Comparison of ENCODE assay signal across 9 cellular contexts in the genomic region with DNA sequence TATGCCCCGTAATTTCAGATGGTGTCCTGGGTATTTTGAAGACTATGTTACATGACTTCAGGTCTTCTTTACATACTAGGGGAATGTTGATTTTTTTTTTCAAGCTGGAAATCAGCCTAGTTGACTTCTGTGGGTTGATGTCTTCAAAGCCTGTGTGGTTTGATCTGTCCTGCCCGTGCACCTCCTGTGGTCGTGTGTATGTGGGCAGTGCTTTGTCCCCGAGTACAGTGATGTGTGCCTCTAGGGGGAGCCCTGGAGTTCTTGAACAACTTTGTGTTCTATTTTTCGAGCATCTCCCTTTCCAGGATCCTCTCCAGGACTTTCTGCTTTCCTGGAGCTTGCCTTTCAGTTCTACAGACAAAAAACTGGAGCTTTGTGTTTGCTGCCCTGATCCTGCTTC. TPM values are rescaled to one million over a fixed set of nuclear protein-coding genes. Genes with fewer than 3 reads are reported as not detected.
A peak's percentile ranks its signal among the peaks of the same experiment; 100 is the strongest.
DNase-seq lines count a peak whose midpoint lies in the region; ATAC-seq, FAIRE-seq and TF ChIP-seq lines count a peak whose summit lies in the region.
"Had no signal": no experiment of that assay in that cellular context is flagged by ENCODE, and none has a peak within 500 bp of the region (broad histone marks: within the 10 kb centered on the region; RNA-seq: fewer than 3 reads in every experiment).

No MANE protein-coding gene starts in this region.

- no peak overlapping the region for H3K27ac ChIP-seq in breast epithelium
- H3K27ac ChIP-seq in PC-3 (ENCODE audit: low read length), result no peak overlapping the region
- H3K27ac ChIP-seq in gastroesophageal sphincter, result no peak overlapping the region
- H3K27ac ChIP-seq in testis, result no peak overlapping the region

- no peak overlapping the region for H2AFZ ChIP-seq in PC-3 (ENCODE audit: low read length)

- H3K9me2 ChIP-seq in PC-3 (replicated peaks; ENCODE audit: low read length), result no peaks in the 10 kb centered on the region

- TF ChIP-seq POLR2A in breast epithelium (IDR thresholded peaks at IDR 0.05) (no peak), gastroesophageal sphincter (IDR thresholded peaks at IDR 0.05) (no peak), testis (IDR thresholded peaks at IDR 0.05) (no peak)

- H3K79me2 ChIP-seq in PC-3 (ENCODE audit: low read length), result no peaks in the 10 kb centered on the region

- no peak overlapping the region for H3K4me3 Mint-ChIP-seq in MCF 10A (ENCODE audit: unreplicated experiment)
- H3K4me3 Mint-ChIP-seq: activated naive CD8-positive, alpha-beta T cell treated with anti-CD3 and anti-CD28 coated beads, Interleukin-2, amount 10 ng/mL, durations not matched to agents 7 days and 5 days had no signal

- TF ChIP-seq EP300 in gastroesophageal sphincter (IDR thresholded peaks at IDR 0.05), result no peak

- DNase-seq in MCF 10A (ENCODE audit: unreplicated experiment), result peak; percentile 74
- no peak for DNase-seq in breast epithelium (ENCODE audit: low spot score in 2 of 2)
- peak; percentile 85 for DNase-seq in PC-3
- DNase-seq in testis, result peak; percentile 38
- DNase-seq in frontal cortex (ENCODE audit: low spot score in 2 of 2), result no peak
- no peak for DNase-seq in GOT3 (lab: John Stamatoyannopoulos, UW)
- DNase-seq: activated naive CD8-positive, alpha-beta T cell treated with anti-CD3 and anti-CD28 coated beads, Interleukin-2, amount 10 ng/mL, durations not matched to agents 7 days and 5 days had no signal

- CTCF ChIA-PET in MCF 10A (lab: Yijun Ruan, JAX), result interaction anchor here (0.6 to 1.2 kb wide), 4 partner anchors 23 to 81 kb away, joined by 3 to 6 read pairs (median 4); no protein-coding TSS in a partner anchor
- CTCF ChIA-PET in PC-3 (lab: Charles Lee), result interaction anchor here (0.6 kb wide), 2 partner anchors 23 to 45 kb away, joined by 3 to 5 read pairs; no protein-coding TSS in a partner anchor

- H3K27me3 Mint-ChIP-seq in MCF 10A (ENCODE audit: insufficient read depth, unreplicated experiment), result no peaks in the 10 kb centered on the region
- H3K27me3 Mint-ChIP-seq: activated naive CD8-positive, alpha-beta T cell treated with anti-CD3 and anti-CD28 coated beads, Interleukin-2, amount 10 ng/mL, durations not matched to agents 7 days and 5 days had no signal

- POLR2A ChIA-PET in MCF 10A (lab: Yijun Ruan, JAX), result interaction anchor here (0.6 kb wide), 1 partner anchor 139 kb away, joined by 3 read pairs; no protein-coding TSS in a partner anchor
- POLR2A ChIA-PET in PC-3 (lab: Charles Lee; ENCODE audit: unreplicated experiment), result interaction anchor here (0.6 kb wide), 1 partner anchor 39 kb away, joined by 3 read pairs; no protein-coding TSS in a partner anchor

- H3K4me1 ChIP-seq in breast epithelium (no peaks in the 10 kb centered on the region), PC-3 (ENCODE audit: insufficient read depth, low read length) (no peaks in the 10 kb centered on the region), gastroesophageal sphincter (no peaks in the 10 kb centered on the region), testis (no peaks in the 10 kb centered on the region)

- no peaks in the 10 kb centered on the region for H3K4me1 Mint-ChIP-seq in MCF 10A (ENCODE audit: insufficient read depth, unreplicated experiment)
- H3K4me1 Mint-ChIP-seq: activated naive CD8-positive, alpha-beta T cell treated with anti-CD3 and anti-CD28 coated beads, Interleukin-2, amount 10 ng/mL, durations not matched to agents 7 days and 5 days had no signal

- no peaks in the 10 kb centered on the region for H4K20me1 ChIP-seq in PC-3 (ENCODE audit: low read length)

- H3K9me3 Mint-ChIP-seq in MCF 10A (ENCODE audit: unreplicated experiment), result peaks cover 66% of the 10 kb centered on the region

- no TSS peak for BruUV-seq in MCF 10A (replicated peaks; lab: Mats Ljungman, UMichigan)
- no TSS peak for BruUV-seq in PC-3 (replicated peaks; lab: Mats Ljungman, UMichigan)

- 38 to 44% methylated on average over 4 of the region's 5 CpGs for WGBS in gastroesophageal sphincter (ENCODE audit: low coverage in 1 of 2), 2 donors
- 66 to 73% methylated on average over 5 of the region's 5 CpGs for WGBS in testis, 2 donors

- peaks cover 20% of the 10 kb centered on the region for H3K36me3 Mint-ChIP-seq in MCF 10A (ENCODE audit: insufficient read depth, unreplicated experiment)

- H3K4me2 ChIP-seq in PC-3 (ENCODE audit: low read length), result no peak overlapping the region

- H3K4me3 ChIP-seq in breast epithelium (no peak overlapping the region), PC-3 (ENCODE audit: low read length) (no peak overlapping the region), gastroesophageal sphincter (no peak overlapping the region), testis (no peak overlapping the region)

- peak; percentile 59 for TF ChIP-seq CTCF in MCF 10A (IDR thresholded peaks at IDR 0.05; ENCODE audit: unreplicated experiment)
- peak in 1 of 3 donors; percentile 10 for TF ChIP-seq CTCF in breast epithelium (IDR thresholded peaks at IDR 0.05)
- TF ChIP-seq CTCF in PC-3 (conservative IDR thresholded peaks at IDR 0.05; ENCODE audit: low read depth, low read length), result peak; percentile 92
- TF ChIP-seq CTCF in gastroesophageal sphincter (IDR thresholded peaks at IDR 0.05), result peak in 3 of 4 experiments; percentile 8 to 49 (median 17)
- TF ChIP-seq CTCF in testis (IDR thresholded peaks at IDR 0.05), result peak in 1 of 3 experiments; percentile 18

- H3K27ac Mint-ChIP-seq in MCF 10A (ENCODE audit: low read depth, unreplicated experiment), result no peak overlapping the region
- H3K27ac Mint-ChIP-seq: activated naive CD8-positive, alpha-beta T cell treated with anti-CD3 and anti-CD28 coated beads, Interleukin-2, amount 10 ng/mL, durations not matched to agents 7 days and 5 days had no signal

- no peaks in the 10 kb centered on the region for H3F3A ChIP-seq in PC-3 (ENCODE audit: low read length, unreplicated experiment)

- no peaks in the 10 kb centered on the region for H3K27me3 ChIP-seq in breast epithelium
- H3K27me3 ChIP-seq in PC-3 (ENCODE audit: low read length), result no peaks in the 10 kb centered on the region
- peaks cover 5% of the 10 kb centered on the region for H3K27me3 ChIP-seq in gastroesophageal sphincter
- H3K27me3 ChIP-seq in testis, result no peaks in the 10 kb centered on the region

- H3K9me3 ChIP-seq in breast epithelium, result peaks cover 9 to 22% of the 10 kb centered on the region in 2 donors
- 0 out of 2 replicates have a peak, but pooled peaks cover 8% of the 10 kb centered on the region for H3K9me3 ChIP-seq in PC-3 (ENCODE audit: low read length)
- peaks cover 0 to 25% (median 0%) of the 10 kb centered on the region in 3 donors for H3K9me3 ChIP-seq in gastroesophageal sphincter
- H3K9me3 ChIP-seq in testis, result no peaks in the 10 kb centered on the region

- H3K9ac ChIP-seq in PC-3 (ENCODE audit: low read length), result no peak overlapping the region

- no peak for FAIRE-seq in frontal cortex (lab: Jason Lieb, UNC)

- ATAC-seq in PC-3, result peak; percentile 97
- ATAC-seq in gastroesophageal sphincter, result no peak
- no peak for ATAC-seq in HG03460 (IDR thresholded peaks at IDR 0.05; ENCODE audit: unreplicated experiment)

- H3K36me3 ChIP-seq in breast epithelium (no peaks in the 10 kb centered on the region), PC-3 (ENCODE audit: low read depth, low read length) (peaks cover 34% of the 10 kb centered on the region), gastroesophageal sphincter (peaks cover 0 to 25% of the 10 kb centered on the region in 2 donors), testis (ENCODE audit: low read depth, missing control alignments) (no peaks in the 10 kb centered on the region)

- intact Hi-C loops in MCF 10A (cut with micrococcal nuclease), result no loop called here
- intact Hi-C loops in breast epithelium (cut with DNase I; ENCODE audit: low total_unique reads), result no loop called here
- intact Hi-C loops in PC-3 (cut with micrococcal nuclease), result no loop called here
- intact Hi-C loops in testis (cut with DNase I; ENCODE audit: low total_unique reads), result no loop called here

RNA-seq across cellular contexts. Expression of gene OBSCN, which starts 28.9 kb away (rescaled TPM):
- total RNA-seq in MCF 10A (2022) (22.6 and 29.6 TPM in 2 replicates), breast epithelium (10 to 100 TPM in 2 of 3 donors, 1 to 10 TPM in 1; 3.0 to 40.0 (median 27.9) TPM), PC-3 (2014; rRNA removed) (29.1 and 42.7 TPM in 2 replicates), gastroesophageal sphincter (10 to 100 TPM; 11.1 to 28.4 (median 20.9) TPM), testis (10 to 100 TPM; 28.6 to 30.0 TPM), frontal cortex (30.2 TPM)
- 8.3 TPM for polyA plus RNA-seq in testis (ENCODE audit: insufficient read depth, low read depth, low replicate concordance)

Comparison
In these comparisons a context has a peak if more than half of its experiments do, and no peak if none do; other contexts are left out.
1. DNase-seq: peak in MCF 10A (single experiment), PC-3 (single experiment) and testis (single experiment); none in breast epithelium (0 of 2), frontal cortex (0 of 2) and GOT3 (single experiment).